In the genomic region with DNA sequence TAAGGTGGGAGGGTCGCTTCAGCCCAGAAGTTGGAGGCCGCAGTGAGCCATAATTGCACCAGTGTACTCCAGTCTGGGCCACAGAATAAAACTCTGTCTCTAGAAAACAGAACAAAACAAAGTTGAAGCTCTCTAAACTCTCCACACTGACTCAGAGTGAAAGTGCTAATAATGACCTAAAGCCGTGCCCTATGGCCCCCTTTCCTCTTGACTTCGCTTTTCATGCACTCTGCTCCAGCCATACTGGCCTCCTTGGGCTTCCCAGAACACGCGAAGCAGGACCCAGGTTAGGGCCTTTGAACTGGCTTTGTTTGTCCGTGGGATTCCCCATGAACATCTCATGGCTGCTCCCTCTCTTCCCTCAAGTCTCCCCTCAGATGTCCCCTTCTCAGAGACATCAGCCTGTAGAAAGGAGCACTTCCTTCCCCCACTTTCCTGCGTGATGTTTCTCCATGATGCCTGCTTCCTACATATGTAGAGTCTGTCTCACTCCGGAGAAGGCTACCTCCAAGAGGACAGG, we compare ENCODE assay signal across 12 cellular contexts. TPM values are rescaled to one million over a fixed set of nuclear protein-coding genes. Genes with fewer than 3 reads are reported as not detected.
A peak's percentile ranks its signal among the peaks of the same experiment; 100 is the strongest.
DNase-seq lines count a peak whose midpoint lies in the region; ATAC-seq and TF ChIP-seq lines count a peak whose summit lies in the region.
"Had no signal": no experiment of that assay in that cellular context is flagged by ENCODE, and none has a peak within 500 bp of the region (broad histone marks: within the 10 kb centered on the region; RNA-seq: fewer than 3 reads in every experiment).

No MANE protein-coding gene starts in this region.

- peak; percentile 68 for ATAC-seq in HG03175 (IDR thresholded peaks at IDR 0.05; ENCODE audit: unreplicated experiment)
- ATAC-seq in left lobe of liver = peak; percentile 21
- no peak for ATAC-seq in right cardiac atrium

- intact Hi-C loops in transverse colon (cut with DNase I; ENCODE audit: low total_unique reads) (no loop called here), right cardiac atrium (cut with DNase I) (loop anchor here in 1 of 4 donors (10.0 kb wide), 1 partner anchor 60 kb away; no protein-coding TSS in a partner anchor)

- TF ChIP-seq POLR2A in transverse colon (IDR thresholded peaks at IDR 0.05) = no peak

- no peaks in the 10 kb centered on the region for H3K27me3 ChIP-seq in transverse colon
- H3K27me3 ChIP-seq in right cardiac atrium (ENCODE audit: control insufficient read depth, insufficient read depth) = no peaks in the 10 kb centered on the region
- H3K27me3 ChIP-seq: uterus had no signal

- H3K27ac ChIP-seq in transverse colon (peak overlapping the region in 1 of 4 donors; percentile 35), right cardiac atrium (ENCODE audit: low read length) (no peak overlapping the region)
- H3K27ac ChIP-seq: uterus had no signal

- 68 to 74% methylated on average over 7 to 9 of the region's 9 CpGs for WGBS in transverse colon (ENCODE audit: low coverage in 1 of 2), 2 donors
- 84% methylated on average over 9 of the region's 9 CpGs for WGBS in right cardiac atrium

- no peak for TF ChIP-seq EP300 in transverse colon (IDR thresholded peaks at IDR 0.05; ENCODE audit: low read depth)

- DNase-seq in GM13977 (ENCODE audit: low spot score) (peak; percentile 66), GM20000 (ENCODE audit: low spot score) (peak; percentile 69), left lobe of liver (ENCODE audit: low spot score) (no peak), NCI-H2029 treated with DMSO at 0.1 percent for 48 hours (lab: John Stamatoyannopoulos, UW) (no peak), transverse colon (no peak), NCI-H1694 treated with DMSO at 0.1 percent for 48 hours (lab: John Stamatoyannopoulos, UW) (no peak), right cardiac atrium (no peak)
- DNase-seq: activated naive CD8-positive, alpha-beta T cell treated with anti-CD3 and anti-CD28 coated beads, Interleukin-2, amount 10 ng/mL, durations not matched to agents 7 days and 5 days; effector memory CD4-positive, alpha-beta T cell; stimulated activated CD4-positive, alpha-beta T cell treated with anti-CD3 and anti-CD28 coated beads, Interleukin-2, amount 100 ng/mL, for 48 hours; uterus had no signal

- H3K9me3 ChIP-seq in transverse colon (no peaks in the 10 kb centered on the region), right cardiac atrium (ENCODE audit: control insufficient read depth, low read length) (no peaks in the 10 kb centered on the region)
- H3K9me3 ChIP-seq: uterus had no signal

- in situ Hi-C loops in GM13977 (cut with MboI; ENCODE audit: low pct_unique_long_range_greater_than_20kb, low sequenced_read_pairs, unreplicated experiment) = no loop called here
- in situ Hi-C loops in transverse colon (cut with MboI; ENCODE audit: low pct_ligation_motif_present in 1 of 4, low pct_unique_long_range_greater_than_20kb in 1 of 4, low sequenced_read_pairs in 3 of 4) = no loop called here

- no peaks in the 10 kb centered on the region for H3K36me3 ChIP-seq in transverse colon
- H3K36me3 ChIP-seq: uterus had no signal

- H3K4me1 ChIP-seq in transverse colon (no peaks in the 10 kb centered on the region), right cardiac atrium (ENCODE audit: control insufficient read depth, insufficient read depth, low read length) (no peaks in the 10 kb centered on the region)
- H3K4me1 ChIP-seq: uterus had no signal

- H3K4me3 ChIP-seq in transverse colon = no peak overlapping the region
- no peak overlapping the region for H3K4me3 ChIP-seq in right cardiac atrium (ENCODE audit: low read length)
- H3K4me3 ChIP-seq: uterus had no signal

- no peak for TF ChIP-seq CTCF in GM13977 (IDR thresholded peaks at IDR 0.05; ENCODE audit: extremely low read depth, insufficient read depth, missing control alignments)
- TF ChIP-seq CTCF in GM20000 (IDR thresholded peaks at IDR 0.05; ENCODE audit: extremely low read depth, missing control alignments) = no peak
- TF ChIP-seq CTCF in transverse colon (IDR thresholded peaks at IDR 0.05) = no peak

RNA-seq across cellular contexts. Expression of a gene that starts 18.6 kb away (rescaled TPM):
- total RNA-seq in left lobe of liver (1.3 TPM), transverse colon (1 to 10 TPM in 2 of 4 donors, under 1 TPM in 2; 0.20 to 3.7 (median 1.1) TPM), right cardiac atrium (1 to 10 TPM; 1.3 to 3.4 (median 2.9) TPM)
- 2.6 TPM for polyA plus RNA-seq in right cardiac atrium

RNA-seq across cellular contexts. Expression of a gene that starts 34.6 kb away (rescaled TPM):
- total RNA-seq in left lobe of liver = 143 TPM
- total RNA-seq in transverse colon = 10 to 100 TPM; 14.3 to 65.8 (median 26.3) TPM
- total RNA-seq in right cardiac atrium = 10 to 100 TPM; 20.4 to 53.5 (median 39.7) TPM
- 44.3 TPM for polyA plus RNA-seq in right cardiac atrium

Comparison
In these comparisons a context has a peak if more than half of its experiments do, and no peak if none do; other contexts are left out.
1. DNase-seq: peak in GM13977 (single experiment) and GM20000 (single experiment); none in left lobe of liver (single experiment), NCI-H2029 treated with DMSO at 0.1 percent for 48 hours (single experiment), transverse colon (single experiment), NCI-H1694 treated with DMSO at 0.1 percent for 48 hours (single experiment) and right cardiac atrium (0 of 3).
2. ATAC-seq: peak in HG03175 (single experiment) and left lobe of liver (single experiment); none in right cardiac atrium (0 of 2).